Comparison of ENCODE assay signal across 14 cellular contexts in the genomic region with DNA sequence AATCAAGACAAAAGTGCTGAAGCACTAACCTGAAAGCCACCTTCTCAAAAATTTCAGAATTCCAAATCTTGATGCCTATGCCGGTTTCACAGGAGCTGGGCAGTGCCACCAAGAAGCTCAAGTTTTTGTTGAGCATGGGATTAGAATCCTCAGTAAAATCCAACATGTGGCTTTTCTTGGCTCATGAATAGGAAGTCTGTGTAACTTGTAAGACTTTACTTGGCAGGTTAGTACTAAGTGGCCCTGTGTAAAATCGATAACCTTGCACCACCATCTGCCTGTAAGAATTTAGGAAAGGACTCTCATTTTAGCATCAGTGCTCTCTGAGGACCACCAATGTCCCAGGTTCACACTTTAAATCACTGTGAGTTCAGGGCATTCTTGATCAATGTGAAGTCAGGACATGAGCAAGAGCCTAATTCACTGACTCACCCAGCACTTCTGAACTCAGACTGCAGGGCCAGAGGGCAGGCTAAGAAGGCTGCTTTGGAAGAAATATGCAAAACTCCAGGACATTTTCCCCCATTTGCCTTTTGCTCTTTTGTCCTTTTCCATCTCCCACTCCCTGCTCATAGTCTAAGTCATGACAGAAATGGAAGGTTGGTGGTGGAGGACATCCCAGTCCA.
DNase-seq lines count a peak whose midpoint lies in the region; ATAC-seq, FAIRE-seq and TF ChIP-seq lines count a peak whose summit lies in the region.
"Had no signal": no experiment of that assay in that cellular context is flagged by ENCODE, and none has a peak within 500 bp of the region (broad histone marks: within the 10 kb centered on the region; RNA-seq: fewer than 3 reads in every experiment).

No MANE protein-coding gene starts in this region.

- H3K36me3 Mint-ChIP-seq in glutamatergic neuron (ENCODE audit: unreplicated experiment), result peaks cover 5% of the 10 kb centered on the region
- H3K36me3 Mint-ChIP-seq in naive thymus-derived CD8-positive, alpha-beta T cell, result no peaks in the 10 kb centered on the region
- H3K36me3 Mint-ChIP-seq: memory B cell, WTC11 had no signal

- no TSS peak for BruUV-seq in HepG2 (replicated peaks; lab: Mats Ljungman, UMichigan)

- CTCF ChIA-PET in HepG2 (lab: Yijun Ruan, JAX; ENCODE audit: low intra/inter-chr PET ratio, low total read pairs), result no interaction called here

- H3K36me3 ChIP-seq in liver (ENCODE audit: control insufficient read depth in 4 of 4, insufficient read depth in 3 of 4, low read depth in 1 of 4, low read length in 3 of 4) (no peaks in the 10 kb centered on the region), HepG2 (replicated peaks in 1 of 2; ENCODE audit: control insufficient read depth in 1 of 2, insufficient read depth in 2 of 2, low read length in 2 of 2) (no peaks in the 10 kb centered on the region)
- H3K36me3 ChIP-seq: heart right ventricle had no signal

- ATAC-seq in HepG2, result no peak
- no peak for ATAC-seq in naive thymus-derived CD8-positive, alpha-beta T cell
- ATAC-seq: activated T-cell treated with anti-CD3 and anti-CD28 coated beads, Interleukin-2, amount 50 U/mL, for 4 hours; WTC11 had no signal

- in situ Hi-C loops in HepG2 (cut with HindIII; ENCODE audit: extremely low pct_ligation_motif_present, low pct_unique_long_range_greater_than_20kb), result no loop called here

- H3K9ac ChIP-seq in liver (ENCODE audit: low read depth in 1 of 2, low read length in 2 of 2) (no peak overlapping the region), HepG2 (ENCODE audit: insufficient read depth, low read depth, low read length) (no peak overlapping the region)

- H3K27ac ChIP-seq in liver (ENCODE audit: low read depth in 1 of 2, low read length in 2 of 2) (no peak overlapping the region), HepG2 (ENCODE audit: extremely low read length, insufficient read depth, low read length) (no peak overlapping the region)

- H3K4me3 ChIP-seq in liver (ENCODE audit: low read depth in 1 of 3, low read length in 3 of 3) (no peak overlapping the region), HepG2 (replicated peaks in 1 of 3; ENCODE audit: insufficient read depth in 1 of 3, low read depth in 2 of 3, low read length in 3 of 3) (no peak overlapping the region)
- H3K4me3 ChIP-seq: heart right ventricle had no signal

- intact Hi-C loops in HepG2 (cut with micrococcal nuclease; ENCODE audit: unreplicated experiment), result no loop called here

- H3K27me3 Mint-ChIP-seq in glutamatergic neuron (ENCODE audit: unreplicated experiment), result no peaks in the 10 kb centered on the region
- H3K27me3 Mint-ChIP-seq in naive thymus-derived CD8-positive, alpha-beta T cell, result peaks cover 0 to 9% (median 4%) of the 10 kb centered on the region in 5 donors
- H3K27me3 Mint-ChIP-seq: memory B cell had no signal

- no peak overlapping the region for H2AFZ ChIP-seq in HepG2 (ENCODE audit: low read length)

- TF ChIP-seq EP300 in HepG2 (IDR thresholded peaks at IDR 0.05; ENCODE audit: low read depth in 2 of 2, low read length in 2 of 2) (no peak), HepG2 (CRISPR knock-in tag; IDR thresholded peaks at IDR 0.05; ENCODE audit: borderline replicate concordance) (no peak)

- no peaks in the 10 kb centered on the region for H3K4me1 ChIP-seq in liver (ENCODE audit: control insufficient read depth in 4 of 4, insufficient read depth in 4 of 4, low read length in 3 of 4)
- H3K4me1 ChIP-seq in HepG2 (ENCODE audit: insufficient read depth, low read length), result no peaks in the 10 kb centered on the region

- DNase-seq in HepG2 (ENCODE audit: low spot score) (no peak), astrocyte of the hippocampus (ENCODE audit: low read depth, low spot score) (peak; percentile 48), islet precursor cell (peak; percentile 67), glutamatergic neuron (no peak)
- DNase-seq in activated CD4-positive, alpha-beta T cell treated with anti-CD3 and anti-CD28 coated beads, Interleukin-2, amount 50 U/mL, for 4 hours, result no peak
- no peak for DNase-seq in naive thymus-derived CD8-positive, alpha-beta T cell
- DNase-seq in activated naive CD4-positive, alpha-beta T cell treated with anti-CD3 and anti-CD28 coated beads, Interleukin-2, amount 50 U/mL, for 16 hours, result no peak
- DNase-seq: activated T-cell treated with anti-CD3 and anti-CD28 coated beads, Interleukin-2, amount 50 U/mL, for 4 hours; heart right ventricle; MV-4-11; NCI-H2227 treated with DMSO at 0.1 percent for 48 hours had no signal

- H3K27ac Mint-ChIP-seq in glutamatergic neuron (ENCODE audit: unreplicated experiment), result no peak overlapping the region
- no peak overlapping the region for H3K27ac Mint-ChIP-seq in naive thymus-derived CD8-positive, alpha-beta T cell
- H3K27ac Mint-ChIP-seq: memory B cell, WTC11 had no signal

- no peak overlapping the region for H3K4me2 ChIP-seq in HepG2 (ENCODE audit: low read depth, low read length)

- no peaks in the 10 kb centered on the region for H3K27me3 ChIP-seq in liver (ENCODE audit: control insufficient read depth in 4 of 4, insufficient read depth in 4 of 4, low read length in 3 of 4)
- peaks cover 0 to 1% of the 10 kb centered on the region in 2 experiments; a peak in 1 of 5 replicates for H3K27me3 ChIP-seq in HepG2 (ENCODE audit: control insufficient read depth in 1 of 2, insufficient read depth in 2 of 2, low read length in 2 of 2)
- H3K27me3 ChIP-seq: heart right ventricle had no signal

- POLR2A ChIA-PET in HepG2 (lab: Yijun Ruan, JAX), result no interaction called here
- POLR2A ChIA-PET in naive thymus-derived CD8-positive, alpha-beta T cell (lab: Charles Lee), result no interaction called here

- TF ChIP-seq POLR2A in HepG2 (IDR thresholded peaks at IDR 0.05; ENCODE audit: insufficient read depth in 1 of 2, low read depth in 2 of 2, low read length in 2 of 2), result no peak

- no peak overlapping the region for H3K4me3 Mint-ChIP-seq in glutamatergic neuron (ENCODE audit: unreplicated experiment)
- no peak overlapping the region for H3K4me3 Mint-ChIP-seq in naive thymus-derived CD8-positive, alpha-beta T cell
- H3K4me3 Mint-ChIP-seq: activated T-cell treated with anti-CD3 and anti-CD28 coated beads, Interleukin-2, amount 50 U/mL, for 4 hours; memory B cell; WTC11 had no signal

- 95% methylated on average over 2 of the region's 2 CpGs for WGBS in liver
- WGBS in HepG2 (ENCODE audit: low lambda C conversion rate), result 55% methylated on average over 2 of the region's 2 CpGs

- no peaks in the 10 kb centered on the region for H3K9me3 ChIP-seq in liver (ENCODE audit: control insufficient read depth in 4 of 4, low read length in 3 of 4)
- no peaks in the 10 kb centered on the region for H3K9me3 ChIP-seq in HepG2 (ENCODE audit: low read length)

- FAIRE-seq in HepG2 (lab: Jason Lieb, UNC), result no peak

- TF ChIP-seq CTCF in liver (IDR thresholded peaks at IDR 0.05; ENCODE audit: low read depth, low read length, missing input control) (no peak), HepG2 (CRISPR knock-in tag; IDR thresholded peaks at IDR 0.05) (no peak), glutamatergic neuron (IDR thresholded peaks at IDR 0.05; ENCODE audit: partially characterized antibody, unreplicated experiment) (no peak)

- no peaks in the 10 kb centered on the region for H4K20me1 ChIP-seq in HepG2 (ENCODE audit: insufficient read depth, low read length)

- H3K9me3 Mint-ChIP-seq in glutamatergic neuron (ENCODE audit: unreplicated experiment), result no peaks in the 10 kb centered on the region
- peaks cover 0 to 4% (median 0%) of the 10 kb centered on the region in 9 donors for H3K9me3 Mint-ChIP-seq in naive thymus-derived CD8-positive, alpha-beta T cell
- H3K9me3 Mint-ChIP-seq: activated T-cell treated with anti-CD3 and anti-CD28 coated beads, Interleukin-2, amount 50 U/mL, for 4 hours had no signal

- TF ChIP-seq RAD21 in liver (IDR thresholded peaks at IDR 0.05) (no peak), HepG2 (CRISPR knock-in tag; IDR thresholded peaks at IDR 0.05) (no peak)

- no peaks in the 10 kb centered on the region for H3K4me1 Mint-ChIP-seq in glutamatergic neuron (ENCODE audit: low read depth, unreplicated experiment)
- no peaks in the 10 kb centered on the region for H3K4me1 Mint-ChIP-seq in naive thymus-derived CD8-positive, alpha-beta T cell
- H3K4me1 Mint-ChIP-seq: memory B cell had no signal

- no peaks in the 10 kb centered on the region for H3K79me2 ChIP-seq in HepG2 (ENCODE audit: insufficient read depth, low read length)

TF ChIP-seq in liver, 16 proteins besides CTCF, POLR2A, EP300 and RAD21:
- TF ChIP-seq NR2F2 (IDR thresholded peaks at IDR 0.05) (peak; percentile 56), HNF4A (conservative IDR thresholded peaks at IDR 0.05) (no peak)

TF ChIP-seq in HepG2, 621 proteins besides CTCF, POLR2A, EP300 and RAD21 (continues in another document):
- no peak for TF ChIP-seq TAF15 (IDR thresholded peaks at IDR 0.05; ENCODE audit: low read depth, low read length, poor library complexity, severe bottlenecking)
- no peak for TF ChIP-seq ZNF441 (CRISPR knock-in tag; IDR thresholded peaks at IDR 0.05; ENCODE audit: borderline replicate concordance)
- TF ChIP-seq ZNF784 (CRISPR knock-in tag; IDR thresholded peaks at IDR 0.05; ENCODE audit: borderline replicate concordance), result no peak
- TF ChIP-seq IKZF5 (CRISPR knock-in tag; IDR thresholded peaks at IDR 0.05), result no peak
- no peak for TF ChIP-seq SCMH1 (CRISPR knock-in tag; IDR thresholded peaks at IDR 0.05; ENCODE audit: borderline replicate concordance)
- no peak for TF ChIP-seq ETV5 (CRISPR knock-in tag; IDR thresholded peaks at IDR 0.05; ENCODE audit: borderline replicate concordance)
- TF ChIP-seq ZNF235 (CRISPR knock-in tag; IDR thresholded peaks at IDR 0.05; ENCODE audit: borderline replicate concordance), result no peak
- no peak for TF ChIP-seq MAX (IDR thresholded peaks at IDR 0.05)
- no peak for TF ChIP-seq ZNF776 (CRISPR knock-in tag; IDR thresholded peaks at IDR 0.05)
- TF ChIP-seq POLR2G (IDR thresholded peaks at IDR 0.05; ENCODE audit: low read depth, low read length), result no peak

Comparison
In these comparisons a context has a peak if more than half of its experiments do, and no peak if none do; other contexts are left out.
1. DNase-seq: peak in astrocyte of the hippocampus (single experiment) and islet precursor cell (single experiment); none in HepG2 (single experiment), glutamatergic neuron (single experiment), activated CD4-positive, alpha-beta T cell treated with anti-CD3 and anti-CD28 coated beads, Interleukin-2, amount 50 U/mL, for 4 hours (0 of 2), naive thymus-derived CD8-positive, alpha-beta T cell (0 of 10) and activated naive CD4-positive, alpha-beta T cell treated with anti-CD3 and anti-CD28 coated beads, Interleukin-2, amount 50 U/mL, for 16 hours (single experiment).